In the genomic region with DNA sequence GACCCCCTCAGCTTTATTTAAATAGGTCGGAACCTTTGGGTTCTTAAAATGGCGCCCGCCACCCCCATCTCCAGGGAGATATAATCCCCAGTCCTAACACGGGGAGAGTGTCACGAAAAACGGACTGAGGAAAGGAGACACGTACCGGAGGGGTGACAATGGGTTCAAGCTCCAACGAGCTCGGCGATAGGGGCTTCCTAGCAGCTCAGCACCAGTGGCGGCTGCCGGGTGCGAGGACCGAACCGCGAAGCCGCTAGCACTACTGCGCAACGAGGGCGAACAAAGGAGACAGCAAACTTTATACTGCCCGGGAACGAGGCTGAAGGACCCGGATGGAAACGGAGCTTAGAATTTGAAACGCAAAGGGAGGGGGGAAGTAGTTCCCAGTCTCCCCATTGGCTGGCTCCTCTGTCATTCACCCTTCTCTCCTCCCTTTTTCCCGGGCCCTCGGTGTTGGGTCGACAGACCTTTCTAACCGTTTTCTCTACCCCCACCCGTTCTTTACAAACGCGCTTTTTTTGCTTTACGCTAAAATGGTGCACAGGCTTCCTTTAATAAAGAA, we compare ENCODE assay signal across 1 cellular context.
A peak's percentile ranks its signal among the peaks of the same experiment; 100 is the strongest.
TF ChIP-seq lines count a peak whose summit lies in the region.

A gene (minus strand): TSS at position 274 of the 562 bp plus-strand sequence. CDS start 1,298 bp downstream, outside the sequence.

TF ChIP-seq in WTC11, 78 proteins besides CTCF, POLR2A, EP300 and RAD21 (continued from another document and continues in another):
- TF ChIP-seq, protein P1, sequence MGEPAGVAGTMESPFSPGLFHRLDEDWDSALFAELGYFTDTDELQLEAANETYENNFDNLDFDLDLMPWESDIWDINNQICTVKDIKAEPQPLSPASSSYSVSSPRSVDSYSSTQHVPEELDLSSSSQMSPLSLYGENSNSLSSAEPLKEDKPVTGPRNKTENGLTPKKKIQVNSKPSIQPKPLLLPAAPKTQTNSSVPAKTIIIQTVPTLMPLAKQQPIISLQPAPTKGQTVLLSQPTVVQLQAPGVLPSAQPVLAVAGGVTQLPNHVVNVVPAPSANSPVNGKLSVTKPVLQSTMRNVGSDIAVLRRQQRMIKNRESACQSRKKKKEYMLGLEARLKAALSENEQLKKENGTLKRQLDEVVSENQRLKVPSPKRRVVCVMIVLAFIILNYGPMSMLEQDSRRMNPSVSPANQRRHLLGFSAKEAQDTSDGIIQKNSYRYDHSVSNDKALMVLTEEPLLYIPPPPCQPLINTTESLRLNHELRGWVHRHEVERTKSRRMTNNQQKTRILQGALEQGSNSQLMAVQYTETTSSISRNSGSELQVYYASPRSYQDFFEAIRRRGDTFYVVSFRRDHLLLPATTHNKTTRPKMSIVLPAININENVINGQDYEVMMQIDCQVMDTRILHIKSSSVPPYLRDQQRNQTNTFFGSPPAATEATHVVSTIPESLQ (CRISPR knock-in tag; IDR thresholded peaks at IDR 0.05): no peak
- TF ChIP-seq, protein P2, sequence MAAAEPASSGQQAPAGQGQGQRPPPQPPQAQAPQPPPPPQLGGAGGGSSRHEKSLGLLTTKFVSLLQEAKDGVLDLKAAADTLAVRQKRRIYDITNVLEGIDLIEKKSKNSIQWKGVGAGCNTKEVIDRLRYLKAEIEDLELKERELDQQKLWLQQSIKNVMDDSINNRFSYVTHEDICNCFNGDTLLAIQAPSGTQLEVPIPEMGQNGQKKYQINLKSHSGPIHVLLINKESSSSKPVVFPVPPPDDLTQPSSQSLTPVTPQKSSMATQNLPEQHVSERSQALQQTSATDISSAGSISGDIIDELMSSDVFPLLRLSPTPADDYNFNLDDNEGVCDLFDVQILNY (CRISPR knock-in tag; IDR thresholded peaks at IDR 0.05): peak; percentile 93
- TF ChIP-seq, protein P3, sequence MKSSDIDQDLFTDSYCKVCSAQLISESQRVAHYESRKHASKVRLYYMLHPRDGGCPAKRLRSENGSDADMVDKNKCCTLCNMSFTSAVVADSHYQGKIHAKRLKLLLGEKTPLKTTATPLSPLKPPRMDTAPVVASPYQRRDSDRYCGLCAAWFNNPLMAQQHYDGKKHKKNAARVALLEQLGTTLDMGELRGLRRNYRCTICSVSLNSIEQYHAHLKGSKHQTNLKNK (CRISPR knock-in tag; IDR thresholded peaks at IDR 0.05): no peak
- no peak for TF ChIP-seq NR3C1 (CRISPR knock-in tag; conservative IDR thresholded peaks at IDR 0.05; ENCODE audit: low read depth)
- TF ChIP-seq, protein P4, sequence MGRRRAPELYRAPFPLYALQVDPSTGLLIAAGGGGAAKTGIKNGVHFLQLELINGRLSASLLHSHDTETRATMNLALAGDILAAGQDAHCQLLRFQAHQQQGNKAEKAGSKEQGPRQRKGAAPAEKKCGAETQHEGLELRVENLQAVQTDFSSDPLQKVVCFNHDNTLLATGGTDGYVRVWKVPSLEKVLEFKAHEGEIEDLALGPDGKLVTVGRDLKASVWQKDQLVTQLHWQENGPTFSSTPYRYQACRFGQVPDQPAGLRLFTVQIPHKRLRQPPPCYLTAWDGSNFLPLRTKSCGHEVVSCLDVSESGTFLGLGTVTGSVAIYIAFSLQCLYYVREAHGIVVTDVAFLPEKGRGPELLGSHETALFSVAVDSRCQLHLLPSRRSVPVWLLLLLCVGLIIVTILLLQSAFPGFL (CRISPR knock-in tag; IDR thresholded peaks at IDR 0.05; ENCODE audit: borderline replicate concordance): no peak
- no peak for TF ChIP-seq ATF1 (CRISPR knock-in tag; IDR thresholded peaks at IDR 0.05)
- TF ChIP-seq HMGA2 (CRISPR knock-in tag; IDR thresholded peaks at IDR 0.05): no peak
- TF ChIP-seq, protein P5, sequence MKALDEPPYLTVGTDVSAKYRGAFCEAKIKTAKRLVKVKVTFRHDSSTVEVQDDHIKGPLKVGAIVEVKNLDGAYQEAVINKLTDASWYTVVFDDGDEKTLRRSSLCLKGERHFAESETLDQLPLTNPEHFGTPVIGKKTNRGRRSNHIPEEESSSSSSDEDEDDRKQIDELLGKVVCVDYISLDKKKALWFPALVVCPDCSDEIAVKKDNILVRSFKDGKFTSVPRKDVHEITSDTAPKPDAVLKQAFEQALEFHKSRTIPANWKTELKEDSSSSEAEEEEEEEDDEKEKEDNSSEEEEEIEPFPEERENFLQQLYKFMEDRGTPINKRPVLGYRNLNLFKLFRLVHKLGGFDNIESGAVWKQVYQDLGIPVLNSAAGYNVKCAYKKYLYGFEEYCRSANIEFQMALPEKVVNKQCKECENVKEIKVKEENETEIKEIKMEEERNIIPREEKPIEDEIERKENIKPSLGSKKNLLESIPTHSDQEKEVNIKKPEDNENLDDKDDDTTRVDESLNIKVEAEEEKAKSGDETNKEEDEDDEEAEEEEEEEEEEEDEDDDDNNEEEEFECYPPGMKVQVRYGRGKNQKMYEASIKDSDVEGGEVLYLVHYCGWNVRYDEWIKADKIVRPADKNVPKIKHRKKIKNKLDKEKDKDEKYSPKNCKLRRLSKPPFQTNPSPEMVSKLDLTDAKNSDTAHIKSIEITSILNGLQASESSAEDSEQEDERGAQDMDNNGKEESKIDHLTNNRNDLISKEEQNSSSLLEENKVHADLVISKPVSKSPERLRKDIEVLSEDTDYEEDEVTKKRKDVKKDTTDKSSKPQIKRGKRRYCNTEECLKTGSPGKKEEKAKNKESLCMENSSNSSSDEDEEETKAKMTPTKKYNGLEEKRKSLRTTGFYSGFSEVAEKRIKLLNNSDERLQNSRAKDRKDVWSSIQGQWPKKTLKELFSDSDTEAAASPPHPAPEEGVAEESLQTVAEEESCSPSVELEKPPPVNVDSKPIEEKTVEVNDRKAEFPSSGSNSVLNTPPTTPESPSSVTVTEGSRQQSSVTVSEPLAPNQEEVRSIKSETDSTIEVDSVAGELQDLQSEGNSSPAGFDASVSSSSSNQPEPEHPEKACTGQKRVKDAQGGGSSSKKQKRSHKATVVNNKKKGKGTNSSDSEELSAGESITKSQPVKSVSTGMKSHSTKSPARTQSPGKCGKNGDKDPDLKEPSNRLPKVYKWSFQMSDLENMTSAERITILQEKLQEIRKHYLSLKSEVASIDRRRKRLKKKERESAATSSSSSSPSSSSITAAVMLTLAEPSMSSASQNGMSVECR (CRISPR knock-in tag; IDR thresholded peaks at IDR 0.05; ENCODE audit: borderline replicate concordance): no peak
- TF ChIP-seq NFATC4 (CRISPR knock-in tag; IDR thresholded peaks at IDR 0.05): no peak
- no peak for TF ChIP-seq SMAD3 (CRISPR knock-in tag; IDR thresholded peaks at IDR 0.05; ENCODE audit: borderline replicate concordance)
- no peak for TF ChIP-seq TCF7 (CRISPR knock-in tag; IDR thresholded peaks at IDR 0.05; ENCODE audit: low read depth)
- TF ChIP-seq GTF2I (CRISPR knock-in tag; conservative IDR thresholded peaks at IDR 0.05): no peak
- TF ChIP-seq, protein P6, sequence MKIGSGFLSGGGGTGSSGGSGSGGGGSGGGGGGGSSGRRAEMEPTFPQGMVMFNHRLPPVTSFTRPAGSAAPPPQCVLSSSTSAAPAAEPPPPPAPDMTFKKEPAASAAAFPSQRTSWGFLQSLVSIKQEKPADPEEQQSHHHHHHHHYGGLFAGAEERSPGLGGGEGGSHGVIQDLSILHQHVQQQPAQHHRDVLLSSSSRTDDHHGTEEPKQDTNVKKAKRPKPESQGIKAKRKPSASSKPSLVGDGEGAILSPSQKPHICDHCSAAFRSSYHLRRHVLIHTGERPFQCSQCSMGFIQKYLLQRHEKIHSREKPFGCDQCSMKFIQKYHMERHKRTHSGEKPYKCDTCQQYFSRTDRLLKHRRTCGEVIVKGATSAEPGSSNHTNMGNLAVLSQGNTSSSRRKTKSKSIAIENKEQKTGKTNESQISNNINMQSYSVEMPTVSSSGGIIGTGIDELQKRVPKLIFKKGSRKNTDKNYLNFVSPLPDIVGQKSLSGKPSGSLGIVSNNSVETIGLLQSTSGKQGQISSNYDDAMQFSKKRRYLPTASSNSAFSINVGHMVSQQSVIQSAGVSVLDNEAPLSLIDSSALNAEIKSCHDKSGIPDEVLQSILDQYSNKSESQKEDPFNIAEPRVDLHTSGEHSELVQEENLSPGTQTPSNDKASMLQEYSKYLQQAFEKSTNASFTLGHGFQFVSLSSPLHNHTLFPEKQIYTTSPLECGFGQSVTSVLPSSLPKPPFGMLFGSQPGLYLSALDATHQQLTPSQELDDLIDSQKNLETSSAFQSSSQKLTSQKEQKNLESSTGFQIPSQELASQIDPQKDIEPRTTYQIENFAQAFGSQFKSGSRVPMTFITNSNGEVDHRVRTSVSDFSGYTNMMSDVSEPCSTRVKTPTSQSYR (CRISPR knock-in tag; IDR thresholded peaks at IDR 0.05): no peak
- TF ChIP-seq, protein P7, sequence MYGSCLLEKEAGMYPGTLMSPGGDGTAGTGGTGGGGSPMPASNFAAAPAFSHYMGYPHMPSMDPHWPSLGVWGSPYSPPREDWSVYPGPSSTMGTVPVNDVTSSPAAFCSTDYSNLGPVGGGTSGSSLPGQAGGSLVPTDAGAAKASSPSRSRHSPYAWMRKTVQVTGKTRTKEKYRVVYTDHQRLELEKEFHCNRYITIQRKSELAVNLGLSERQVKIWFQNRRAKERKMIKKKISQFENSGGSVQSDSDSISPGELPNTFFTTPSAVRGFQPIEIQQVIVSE (CRISPR knock-in tag; IDR thresholded peaks at IDR 0.05; ENCODE audit: borderline replicate concordance): no peak
- TF ChIP-seq, protein P8, sequence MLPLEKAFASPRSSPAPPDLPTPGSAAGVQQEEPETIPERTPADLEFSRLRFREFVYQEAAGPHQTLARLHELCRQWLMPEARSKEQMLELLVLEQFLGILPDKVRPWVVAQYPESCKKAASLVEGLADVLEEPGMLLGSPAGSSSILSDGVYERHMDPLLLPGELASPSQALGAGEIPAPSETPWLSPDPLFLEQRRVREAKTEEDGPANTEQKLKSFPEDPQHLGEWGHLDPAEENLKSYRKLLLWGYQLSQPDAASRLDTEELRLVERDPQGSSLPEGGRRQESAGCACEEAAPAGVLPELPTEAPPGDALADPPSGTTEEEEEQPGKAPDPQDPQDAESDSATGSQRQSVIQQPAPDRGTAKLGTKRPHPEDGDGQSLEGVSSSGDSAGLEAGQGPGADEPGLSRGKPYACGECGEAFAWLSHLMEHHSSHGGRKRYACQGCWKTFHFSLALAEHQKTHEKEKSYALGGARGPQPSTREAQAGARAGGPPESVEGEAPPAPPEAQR (CRISPR knock-in tag; IDR thresholded peaks at IDR 0.05): no peak
- no peak for TF ChIP-seq OVOL2 (CRISPR knock-in tag; IDR thresholded peaks at IDR 0.05; ENCODE audit: borderline replicate concordance)
- TF ChIP-seq NR2C2 (CRISPR knock-in tag; IDR thresholded peaks at IDR 0.05): no peak
- TF ChIP-seq KAT7 (CRISPR knock-in tag; IDR thresholded peaks at IDR 0.05; ENCODE audit: borderline replicate concordance): no peak
- TF ChIP-seq, protein P9, sequence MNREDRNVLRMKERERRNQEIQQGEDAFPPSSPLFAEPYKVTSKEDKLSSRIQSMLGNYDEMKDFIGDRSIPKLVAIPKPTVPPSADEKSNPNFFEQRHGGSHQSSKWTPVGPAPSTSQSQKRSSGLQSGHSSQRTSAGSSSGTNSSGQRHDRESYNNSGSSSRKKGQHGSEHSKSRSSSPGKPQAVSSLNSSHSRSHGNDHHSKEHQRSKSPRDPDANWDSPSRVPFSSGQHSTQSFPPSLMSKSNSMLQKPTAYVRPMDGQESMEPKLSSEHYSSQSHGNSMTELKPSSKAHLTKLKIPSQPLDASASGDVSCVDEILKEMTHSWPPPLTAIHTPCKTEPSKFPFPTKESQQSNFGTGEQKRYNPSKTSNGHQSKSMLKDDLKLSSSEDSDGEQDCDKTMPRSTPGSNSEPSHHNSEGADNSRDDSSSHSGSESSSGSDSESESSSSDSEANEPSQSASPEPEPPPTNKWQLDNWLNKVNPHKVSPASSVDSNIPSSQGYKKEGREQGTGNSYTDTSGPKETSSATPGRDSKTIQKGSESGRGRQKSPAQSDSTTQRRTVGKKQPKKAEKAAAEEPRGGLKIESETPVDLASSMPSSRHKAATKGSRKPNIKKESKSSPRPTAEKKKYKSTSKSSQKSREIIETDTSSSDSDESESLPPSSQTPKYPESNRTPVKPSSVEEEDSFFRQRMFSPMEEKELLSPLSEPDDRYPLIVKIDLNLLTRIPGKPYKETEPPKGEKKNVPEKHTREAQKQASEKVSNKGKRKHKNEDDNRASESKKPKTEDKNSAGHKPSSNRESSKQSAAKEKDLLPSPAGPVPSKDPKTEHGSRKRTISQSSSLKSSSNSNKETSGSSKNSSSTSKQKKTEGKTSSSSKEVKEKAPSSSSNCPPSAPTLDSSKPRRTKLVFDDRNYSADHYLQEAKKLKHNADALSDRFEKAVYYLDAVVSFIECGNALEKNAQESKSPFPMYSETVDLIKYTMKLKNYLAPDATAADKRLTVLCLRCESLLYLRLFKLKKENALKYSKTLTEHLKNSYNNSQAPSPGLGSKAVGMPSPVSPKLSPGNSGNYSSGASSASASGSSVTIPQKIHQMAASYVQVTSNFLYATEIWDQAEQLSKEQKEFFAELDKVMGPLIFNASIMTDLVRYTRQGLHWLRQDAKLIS (CRISPR knock-in tag; IDR thresholded peaks at IDR 0.05; ENCODE audit: borderline replicate concordance): no peak
- TF ChIP-seq, protein P10, sequence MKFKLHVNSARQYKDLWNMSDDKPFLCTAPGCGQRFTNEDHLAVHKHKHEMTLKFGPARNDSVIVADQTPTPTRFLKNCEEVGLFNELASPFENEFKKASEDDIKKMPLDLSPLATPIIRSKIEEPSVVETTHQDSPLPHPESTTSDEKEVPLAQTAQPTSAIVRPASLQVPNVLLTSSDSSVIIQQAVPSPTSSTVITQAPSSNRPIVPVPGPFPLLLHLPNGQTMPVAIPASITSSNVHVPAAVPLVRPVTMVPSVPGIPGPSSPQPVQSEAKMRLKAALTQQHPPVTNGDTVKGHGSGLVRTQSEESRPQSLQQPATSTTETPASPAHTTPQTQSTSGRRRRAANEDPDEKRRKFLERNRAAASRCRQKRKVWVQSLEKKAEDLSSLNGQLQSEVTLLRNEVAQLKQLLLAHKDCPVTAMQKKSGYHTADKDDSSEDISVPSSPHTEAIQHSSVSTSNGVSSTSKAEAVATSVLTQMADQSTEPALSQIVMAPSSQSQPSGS (CRISPR knock-in tag; IDR thresholded peaks at IDR 0.05; ENCODE audit: borderline replicate concordance, low read depth): no peak
- TF ChIP-seq, protein P11, sequence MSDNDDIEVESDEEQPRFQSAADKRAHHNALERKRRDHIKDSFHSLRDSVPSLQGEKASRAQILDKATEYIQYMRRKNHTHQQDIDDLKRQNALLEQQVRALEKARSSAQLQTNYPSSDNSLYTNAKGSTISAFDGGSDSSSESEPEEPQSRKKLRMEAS (CRISPR knock-in tag; IDR thresholded peaks at IDR 0.05): peak; percentile 72; the same call in 1 of the 2 replicates
- TF ChIP-seq, protein P12, sequence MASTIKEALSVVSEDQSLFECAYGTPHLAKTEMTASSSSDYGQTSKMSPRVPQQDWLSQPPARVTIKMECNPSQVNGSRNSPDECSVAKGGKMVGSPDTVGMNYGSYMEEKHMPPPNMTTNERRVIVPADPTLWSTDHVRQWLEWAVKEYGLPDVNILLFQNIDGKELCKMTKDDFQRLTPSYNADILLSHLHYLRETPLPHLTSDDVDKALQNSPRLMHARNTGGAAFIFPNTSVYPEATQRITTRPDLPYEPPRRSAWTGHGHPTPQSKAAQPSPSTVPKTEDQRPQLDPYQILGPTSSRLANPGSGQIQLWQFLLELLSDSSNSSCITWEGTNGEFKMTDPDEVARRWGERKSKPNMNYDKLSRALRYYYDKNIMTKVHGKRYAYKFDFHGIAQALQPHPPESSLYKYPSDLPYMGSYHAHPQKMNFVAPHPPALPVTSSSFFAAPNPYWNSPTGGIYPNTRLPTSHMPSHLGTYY (CRISPR knock-in tag; IDR thresholded peaks at IDR 0.05): no peak
- TF ChIP-seq ELF4 (CRISPR knock-in tag; IDR thresholded peaks at IDR 0.05; ENCODE audit: low read depth): no peak
- TF ChIP-seq, protein P13, sequence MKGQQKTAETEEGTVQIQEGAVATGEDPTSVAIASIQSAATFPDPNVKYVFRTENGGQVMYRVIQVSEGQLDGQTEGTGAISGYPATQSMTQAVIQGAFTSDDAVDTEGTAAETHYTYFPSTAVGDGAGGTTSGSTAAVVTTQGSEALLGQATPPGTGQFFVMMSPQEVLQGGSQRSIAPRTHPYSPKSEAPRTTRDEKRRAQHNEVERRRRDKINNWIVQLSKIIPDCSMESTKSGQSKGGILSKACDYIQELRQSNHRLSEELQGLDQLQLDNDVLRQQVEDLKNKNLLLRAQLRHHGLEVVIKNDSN (CRISPR knock-in tag; IDR thresholded peaks at IDR 0.05): no peak
